ENCODE assay signal across 1 cellular context in genomic region chr15:23514492-23514891, GRCh38.
TF ChIP-seq lines count a peak whose summit lies in the region.

No MANE protein-coding gene starts in this region.

TF ChIP-seq in K562, 482 proteins besides CTCF, POLR2A, EP300 and RAD21 (continued from another document):
- TF ChIP-seq SAFB2 (IDR thresholded peaks at IDR 0.05; ENCODE audit: borderline replicate concordance, low read depth, low read length, severe bottlenecking) (no peak), MYC (IDR thresholded peaks at IDR 0.05; ENCODE audit: low read depth, low read length) (no peak), MYC (CRISPR knock-in tag; IDR thresholded peaks at IDR 0.05; ENCODE audit: borderline replicate concordance, low read depth) (no peak), ELF2 (CRISPR knock-in tag; IDR thresholded peaks at IDR 0.05) (no peak), NFE2L1 (tag; IDR thresholded peaks at IDR 0.05; ENCODE audit: borderline replicate concordance, low read depth) (no peak), JUNB (CRISPR knock-in tag; conservative IDR thresholded peaks at IDR 0.05) (no peak), RBFOX2 (IDR thresholded peaks at IDR 0.05; ENCODE audit: low read depth, low read length) (no peak), PURB (CRISPR knock-in tag; IDR thresholded peaks at IDR 0.05; ENCODE audit: low read depth) (no peak), SRF (CRISPR knock-in tag; IDR thresholded peaks at IDR 0.05) (peak; percentile 31 to 95; a peak in 2 of 4 replicates), STAT5A (IDR thresholded peaks at IDR 0.05; ENCODE audit: borderline replicate concordance, low read length) (peak; percentile 50; the same call in 1 of the 2 replicates), TGIF2 (CRISPR knock-in tag; IDR thresholded peaks at IDR 0.05) (no peak)
- TF ChIP-seq, protein P1, sequence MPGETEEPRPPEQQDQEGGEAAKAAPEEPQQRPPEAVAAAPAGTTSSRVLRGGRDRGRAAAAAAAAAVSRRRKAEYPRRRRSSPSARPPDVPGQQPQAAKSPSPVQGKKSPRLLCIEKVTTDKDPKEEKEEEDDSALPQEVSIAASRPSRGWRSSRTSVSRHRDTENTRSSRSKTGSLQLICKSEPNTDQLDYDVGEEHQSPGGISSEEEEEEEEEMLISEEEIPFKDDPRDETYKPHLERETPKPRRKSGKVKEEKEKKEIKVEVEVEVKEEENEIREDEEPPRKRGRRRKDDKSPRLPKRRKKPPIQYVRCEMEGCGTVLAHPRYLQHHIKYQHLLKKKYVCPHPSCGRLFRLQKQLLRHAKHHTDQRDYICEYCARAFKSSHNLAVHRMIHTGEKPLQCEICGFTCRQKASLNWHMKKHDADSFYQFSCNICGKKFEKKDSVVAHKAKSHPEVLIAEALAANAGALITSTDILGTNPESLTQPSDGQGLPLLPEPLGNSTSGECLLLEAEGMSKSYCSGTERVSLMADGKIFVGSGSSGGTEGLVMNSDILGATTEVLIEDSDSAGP (CRISPR knock-in tag; IDR thresholded peaks at IDR 0.05): no peak
